Comparison of ENCODE assay signal across 1 cellular context in genomic region chr6:138550346-138550767, GRCh38.
TF ChIP-seq lines count a peak whose summit lies in the region.

No MANE protein-coding gene starts in this region.

TF ChIP-seq in HepG2, 621 proteins besides CTCF, POLR2A, EP300 and RAD21 (continued from another document and continues in another):
- TF ChIP-seq ARID4A (CRISPR knock-in tag; IDR thresholded peaks at IDR 0.05; ENCODE audit: borderline replicate concordance) (peak; percentile 60; the same call in 1 of the 2 replicates), ZNF234 (CRISPR knock-in tag; conservative IDR thresholded peaks at IDR 0.05) (no peak), MAFG (CRISPR knock-in tag; IDR thresholded peaks at IDR 0.05) (no peak), KMT2B (CRISPR knock-in tag; IDR thresholded peaks at IDR 0.05) (peak; percentile 69), SNAPC4 (CRISPR knock-in tag; IDR thresholded peaks at IDR 0.05) (peak; percentile 79; the same call in 1 of the 2 replicates), ASH2L (IDR thresholded peaks at IDR 0.05; ENCODE audit: insufficient read length, low read depth, low read length) (peak; percentile 53), ZNF281 (CRISPR knock-in tag; IDR thresholded peaks at IDR 0.05; ENCODE audit: borderline replicate concordance) (no peak), DNMT1 (CRISPR knock-in tag; IDR thresholded peaks at IDR 0.05) (no peak), ZNF543 (CRISPR knock-in tag; IDR thresholded peaks at IDR 0.05) (no peak), ZNF850 (CRISPR knock-in tag; conservative IDR thresholded peaks at IDR 0.05) (no peak), E2F5 (CRISPR knock-in tag; conservative IDR thresholded peaks at IDR 0.05) (no peak), AFF4 (CRISPR knock-in tag; IDR thresholded peaks at IDR 0.05) (no peak; the same call in 1 of the 2 replicates), TMF1 (CRISPR knock-in tag; IDR thresholded peaks at IDR 0.05; ENCODE audit: low read depth) (0 out of 2 replicates have a peak, but pooled peaks have one; percentile 39), SNAPC2 (CRISPR knock-in tag; IDR thresholded peaks at IDR 0.05) (no peak; the same call in 1 of the 2 replicates), SRY (CRISPR knock-in tag; IDR thresholded peaks at IDR 0.05) (no peak), ATF1 (CRISPR knock-in tag; IDR thresholded peaks at IDR 0.05) (0 out of 2 replicates have a peak, but pooled peaks have one; percentile 31), MIXL1 (CRISPR knock-in tag; IDR thresholded peaks at IDR 0.05) (peak; percentile 87; the same call in 1 of the 2 replicates), ZNF784 (CRISPR knock-in tag; IDR thresholded peaks at IDR 0.05; ENCODE audit: borderline replicate concordance) (0 out of 2 replicates have a peak, but pooled peaks have one; percentile 46), TFDP1 (CRISPR knock-in tag; IDR thresholded peaks at IDR 0.05; ENCODE audit: borderline replicate concordance) (peak; percentile 33; the same call in 1 of the 2 replicates), ZNF24 (IDR thresholded peaks at IDR 0.05) (no peak), CEBPZ (IDR thresholded peaks at IDR 0.05; ENCODE audit: low read length) (no peak), ZNF260 (CRISPR knock-in tag; IDR thresholded peaks at IDR 0.05; ENCODE audit: borderline replicate concordance, low read depth) (no peak), ZNF512B (CRISPR knock-in tag; IDR thresholded peaks at IDR 0.05; ENCODE audit: borderline replicate concordance) (peak; percentile 75; the same call in 1 of the 2 replicates), NFE2 (CRISPR knock-in tag; IDR thresholded peaks at IDR 0.05) (no peak), ZNF225 (CRISPR knock-in tag; IDR thresholded peaks at IDR 0.05) (no peak), JUND (CRISPR knock-in tag; IDR thresholded peaks at IDR 0.05) (no peak)
